2 cellular contexts compared by ENCODE assay signal in genomic region chr13:106521101-106521799, GRCh38.
TF ChIP-seq lines count a peak whose summit lies in the region.

No MANE protein-coding gene starts in this region.

TF ChIP-seq in GM23338, 12 proteins besides CTCF, POLR2A, EP300 and RAD21 (continued from another document):
- TF ChIP-seq REST (IDR thresholded peaks at IDR 0.05; ENCODE audit: unreplicated experiment), result no peak
- no peak for TF ChIP-seq ZNF462 (CRISPR knock-in tag; IDR thresholded peaks at IDR 0.05)
- TF ChIP-seq STAT1 (IDR thresholded peaks at IDR 0.05; ENCODE audit: unreplicated experiment), result no peak

TF ChIP-seq in WTC11, 78 proteins besides CTCF, POLR2A, EP300 and RAD21 (continued from another document):
- TF ChIP-seq FOXP4 (CRISPR knock-in tag; IDR thresholded peaks at IDR 0.05) (no peak), TP53 (CRISPR knock-in tag; IDR thresholded peaks at IDR 0.05) (no peak), E2F5 (CRISPR knock-in tag; IDR thresholded peaks at IDR 0.05) (no peak), CREM (CRISPR knock-in tag; IDR thresholded peaks at IDR 0.05) (no peak), JAZF1 (CRISPR knock-in tag; IDR thresholded peaks at IDR 0.05) (no peak), ZNF263 (CRISPR knock-in tag; IDR thresholded peaks at IDR 0.05; ENCODE audit: low read depth) (no peak), ETV6 (CRISPR knock-in tag; IDR thresholded peaks at IDR 0.05) (no peak)
- TF ChIP-seq, protein P1, sequence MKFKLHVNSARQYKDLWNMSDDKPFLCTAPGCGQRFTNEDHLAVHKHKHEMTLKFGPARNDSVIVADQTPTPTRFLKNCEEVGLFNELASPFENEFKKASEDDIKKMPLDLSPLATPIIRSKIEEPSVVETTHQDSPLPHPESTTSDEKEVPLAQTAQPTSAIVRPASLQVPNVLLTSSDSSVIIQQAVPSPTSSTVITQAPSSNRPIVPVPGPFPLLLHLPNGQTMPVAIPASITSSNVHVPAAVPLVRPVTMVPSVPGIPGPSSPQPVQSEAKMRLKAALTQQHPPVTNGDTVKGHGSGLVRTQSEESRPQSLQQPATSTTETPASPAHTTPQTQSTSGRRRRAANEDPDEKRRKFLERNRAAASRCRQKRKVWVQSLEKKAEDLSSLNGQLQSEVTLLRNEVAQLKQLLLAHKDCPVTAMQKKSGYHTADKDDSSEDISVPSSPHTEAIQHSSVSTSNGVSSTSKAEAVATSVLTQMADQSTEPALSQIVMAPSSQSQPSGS (CRISPR knock-in tag; IDR thresholded peaks at IDR 0.05; ENCODE audit: borderline replicate concordance, low read depth), result no peak
- TF ChIP-seq, protein P2, sequence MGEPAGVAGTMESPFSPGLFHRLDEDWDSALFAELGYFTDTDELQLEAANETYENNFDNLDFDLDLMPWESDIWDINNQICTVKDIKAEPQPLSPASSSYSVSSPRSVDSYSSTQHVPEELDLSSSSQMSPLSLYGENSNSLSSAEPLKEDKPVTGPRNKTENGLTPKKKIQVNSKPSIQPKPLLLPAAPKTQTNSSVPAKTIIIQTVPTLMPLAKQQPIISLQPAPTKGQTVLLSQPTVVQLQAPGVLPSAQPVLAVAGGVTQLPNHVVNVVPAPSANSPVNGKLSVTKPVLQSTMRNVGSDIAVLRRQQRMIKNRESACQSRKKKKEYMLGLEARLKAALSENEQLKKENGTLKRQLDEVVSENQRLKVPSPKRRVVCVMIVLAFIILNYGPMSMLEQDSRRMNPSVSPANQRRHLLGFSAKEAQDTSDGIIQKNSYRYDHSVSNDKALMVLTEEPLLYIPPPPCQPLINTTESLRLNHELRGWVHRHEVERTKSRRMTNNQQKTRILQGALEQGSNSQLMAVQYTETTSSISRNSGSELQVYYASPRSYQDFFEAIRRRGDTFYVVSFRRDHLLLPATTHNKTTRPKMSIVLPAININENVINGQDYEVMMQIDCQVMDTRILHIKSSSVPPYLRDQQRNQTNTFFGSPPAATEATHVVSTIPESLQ (CRISPR knock-in tag; IDR thresholded peaks at IDR 0.05), result no peak
